In the genomic region with DNA sequence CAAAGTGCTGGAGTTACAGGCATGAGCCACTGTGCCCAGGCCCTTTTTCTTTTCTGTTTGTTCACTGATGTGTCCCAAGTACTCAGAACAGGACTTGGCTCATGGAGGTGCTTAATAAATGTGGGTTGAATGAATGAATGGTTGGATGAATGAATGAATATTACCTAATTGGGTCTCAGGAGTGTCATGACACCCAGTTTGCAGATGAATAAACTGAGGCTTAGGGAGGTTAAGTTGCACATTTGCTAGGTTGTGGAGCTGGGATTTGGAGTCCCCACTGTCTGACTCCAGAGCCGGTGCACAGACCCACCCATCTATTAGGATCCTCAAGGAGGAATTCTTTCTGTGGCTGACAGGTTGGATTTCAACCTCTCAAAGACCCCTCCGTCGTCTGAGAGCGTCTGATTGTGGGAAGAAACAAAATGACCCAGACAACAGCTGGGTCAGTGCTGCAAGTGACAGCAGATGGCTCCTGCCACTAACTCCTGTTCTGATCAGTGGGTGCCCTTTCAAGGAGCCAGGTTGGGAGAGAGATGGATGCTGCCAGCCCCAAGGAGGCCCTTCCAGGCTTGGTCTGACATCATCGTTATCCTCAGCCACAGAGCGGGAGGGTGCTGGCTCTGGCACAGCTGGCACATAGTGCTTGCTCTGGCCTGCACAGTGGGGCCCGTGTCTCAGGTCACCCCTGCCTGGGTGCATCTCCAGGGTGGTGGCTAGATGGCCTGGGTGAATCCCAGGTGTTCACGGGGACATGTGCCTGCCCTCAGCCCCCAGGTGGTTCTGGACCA, we compare ENCODE assay signal across 1 cellular context.
TF ChIP-seq lines count a peak whose summit lies in the region.

No MANE protein-coding gene starts in this region.

TF ChIP-seq in IMR-90, 13 proteins besides CTCF, POLR2A, EP300 and RAD21:
- TF ChIP-seq RFX5 (IDR thresholded peaks at IDR 0.05; ENCODE audit: low read depth, low read length), result no peak
- TF ChIP-seq, protein P1, sequence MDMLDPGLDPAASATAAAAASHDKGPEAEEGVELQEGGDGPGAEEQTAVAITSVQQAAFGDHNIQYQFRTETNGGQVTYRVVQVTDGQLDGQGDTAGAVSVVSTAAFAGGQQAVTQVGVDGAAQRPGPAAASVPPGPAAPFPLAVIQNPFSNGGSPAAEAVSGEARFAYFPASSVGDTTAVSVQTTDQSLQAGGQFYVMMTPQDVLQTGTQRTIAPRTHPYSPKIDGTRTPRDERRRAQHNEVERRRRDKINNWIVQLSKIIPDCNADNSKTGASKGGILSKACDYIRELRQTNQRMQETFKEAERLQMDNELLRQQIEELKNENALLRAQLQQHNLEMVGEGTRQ (IDR thresholded peaks at IDR 0.05; ENCODE audit: low read depth, low read length), result no peak
- TF ChIP-seq MAFK (IDR thresholded peaks at IDR 0.05; ENCODE audit: low read depth, low read length), result no peak
- TF ChIP-seq CEBPB (IDR thresholded peaks at IDR 0.05; ENCODE audit: low read depth, low read length), result no peak
- no peak for TF ChIP-seq RCOR1 (IDR thresholded peaks at IDR 0.05; ENCODE audit: insufficient replicate concordance, low read length)
- TF ChIP-seq MAZ (IDR thresholded peaks at IDR 0.05; ENCODE audit: borderline replicate concordance, low read depth, low read length), result no peak
- TF ChIP-seq BHLHE40 (IDR thresholded peaks at IDR 0.05; ENCODE audit: low read depth, low read length), result no peak
- no peak for TF ChIP-seq NFE2L2 (IDR thresholded peaks at IDR 0.05; ENCODE audit: low read depth, low read length)
- no peak for TF ChIP-seq MXI1 (IDR thresholded peaks at IDR 0.05; ENCODE audit: borderline replicate concordance, low read depth, low read length)
- TF ChIP-seq FOS (IDR thresholded peaks at IDR 0.05; ENCODE audit: low read depth, low read length), result no peak
- TF ChIP-seq, protein P2, sequence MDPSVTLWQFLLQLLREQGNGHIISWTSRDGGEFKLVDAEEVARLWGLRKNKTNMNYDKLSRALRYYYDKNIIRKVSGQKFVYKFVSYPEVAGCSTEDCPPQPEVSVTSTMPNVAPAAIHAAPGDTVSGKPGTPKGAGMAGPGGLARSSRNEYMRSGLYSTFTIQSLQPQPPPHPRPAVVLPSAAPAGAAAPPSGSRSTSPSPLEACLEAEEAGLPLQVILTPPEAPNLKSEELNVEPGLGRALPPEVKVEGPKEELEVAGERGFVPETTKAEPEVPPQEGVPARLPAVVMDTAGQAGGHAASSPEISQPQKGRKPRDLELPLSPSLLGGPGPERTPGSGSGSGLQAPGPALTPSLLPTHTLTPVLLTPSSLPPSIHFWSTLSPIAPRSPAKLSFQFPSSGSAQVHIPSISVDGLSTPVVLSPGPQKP (IDR thresholded peaks at IDR 0.05; ENCODE audit: borderline replicate concordance, low read depth, low read length), result no peak
- TF ChIP-seq SMC3 (IDR thresholded peaks at IDR 0.05; ENCODE audit: low read depth, low read length), result no peak
- TF ChIP-seq CHD1 (IDR thresholded peaks at IDR 0.05; ENCODE audit: low read depth, low read length), result no peak
